8 cellular contexts compared by ENCODE assay signal in the genomic region with DNA sequence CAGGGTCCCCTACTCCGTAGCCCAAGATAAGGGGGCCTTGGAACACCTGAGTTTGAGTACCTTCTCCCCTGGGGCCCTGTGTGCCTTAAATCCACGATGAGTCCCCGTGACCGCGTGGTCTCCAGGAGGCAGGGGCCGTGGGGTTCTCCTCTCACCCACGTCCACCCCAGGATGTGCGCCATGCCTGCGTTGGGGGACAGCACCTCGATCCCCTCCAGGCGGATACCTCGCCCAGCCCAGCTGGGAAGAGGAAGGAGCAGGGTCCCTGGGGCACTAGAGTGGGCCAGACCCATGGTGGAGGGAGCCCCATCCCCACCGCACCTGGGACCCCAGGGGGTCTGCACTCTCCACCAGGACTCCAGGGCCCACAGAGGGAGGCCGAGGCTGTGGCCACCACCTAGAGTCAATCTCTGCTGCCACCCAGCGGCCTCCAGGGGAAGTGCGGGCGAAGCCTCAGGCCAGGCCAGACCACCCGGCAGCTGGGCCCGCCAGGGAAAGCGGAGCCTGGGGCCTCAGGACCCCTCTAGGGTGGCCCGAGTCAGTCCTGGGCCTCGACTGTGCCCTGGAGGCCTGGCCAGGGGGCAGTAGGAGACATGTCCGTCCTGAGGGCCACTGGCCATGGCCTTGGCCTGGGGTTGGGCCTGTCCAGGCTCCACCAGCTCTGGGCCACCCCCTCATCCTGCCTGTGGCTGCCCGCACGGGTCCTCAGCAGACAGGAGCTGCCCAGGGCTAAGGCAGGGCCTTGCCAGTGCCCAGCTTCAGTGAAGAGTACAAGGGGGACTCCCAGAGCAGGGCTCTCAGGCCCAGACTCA. TPM values are rescaled to one million over a fixed set of nuclear protein-coding genes. Genes with fewer than 3 reads are reported as not detected.
DNase-seq lines count a peak whose midpoint lies in the region; ATAC-seq and TF ChIP-seq lines count a peak whose summit lies in the region.

No MANE protein-coding gene starts in this region.

- H3K36me3 ChIP-seq in mucosa of descending colon (ENCODE audit: low read depth), result no peaks in the 10 kb centered on the region

- peak; percentile 59 for ATAC-seq in GM18511 (IDR thresholded peaks at IDR 0.05; ENCODE audit: unreplicated experiment)
- peak; percentile 98 for ATAC-seq in activated CD8-positive, alpha-beta T cell treated with anti-CD3 and anti-CD28 coated beads for 36 hours
- peak; percentile 82 for ATAC-seq in effector memory CD8-positive, alpha-beta T cell (replicated peaks)
- ATAC-seq in mucosa of descending colon, result peak; percentile 89
- ATAC-seq in HG03521 (IDR thresholded peaks at IDR 0.05; ENCODE audit: unreplicated experiment), result no peak

- DNase-seq in AG04450 (ENCODE audit: low read depth, low spot score) (no peak), NCI-H345 (lab: John Stamatoyannopoulos, UW) (peak; percentile 25), mucosa of descending colon (peak; percentile 66 to 80 (median 69))
- DNase-seq in activated CD8-positive, alpha-beta T cell treated with anti-CD3 and anti-CD28 coated beads for 36 hours, result peak; percentile 80
- DNase-seq in effector memory CD8-positive, alpha-beta T cell, result peak; percentile 70 to 74 (median 73)
- peak; percentile 35 to 61 for DNase-seq in stimulated activated CD8-positive, alpha-beta memory T cell treated with anti-CD3 and anti-CD28 coated beads, Interleukin-7, amount 100 ng/mL, for 1 hour (ENCODE audit: low read depth in 2 of 2)

- H3K27ac ChIP-seq in AG04450 (ENCODE audit: low read depth, low read length), result no peak overlapping the region

- no peaks in the 10 kb centered on the region for H3K9me3 Mint-ChIP-seq in activated CD8-positive, alpha-beta T cell treated with anti-CD3 and anti-CD28 coated beads for 36 hours
- H3K9me3 Mint-ChIP-seq in effector memory CD8-positive, alpha-beta T cell, result no peaks in the 10 kb centered on the region

- H3K4me1 ChIP-seq in mucosa of descending colon (ENCODE audit: low read depth), result no peaks in the 10 kb centered on the region

- no peaks in the 10 kb centered on the region for H3K27me3 Mint-ChIP-seq in activated CD8-positive, alpha-beta T cell treated with anti-CD3 and anti-CD28 coated beads for 36 hours
- peaks cover 0 to 25% of the 10 kb centered on the region in 2 donors for H3K27me3 Mint-ChIP-seq in effector memory CD8-positive, alpha-beta T cell

- H3K4me1 Mint-ChIP-seq in activated CD8-positive, alpha-beta T cell treated with anti-CD3 and anti-CD28 coated beads for 36 hours (ENCODE audit: low read depth), result no peaks in the 10 kb centered on the region
- H3K4me1 Mint-ChIP-seq in effector memory CD8-positive, alpha-beta T cell (ENCODE audit: low read depth in 2 of 2), result no peaks in the 10 kb centered on the region

- H3K4me3 ChIP-seq in AG04450 (ENCODE audit: low read depth, low read length), result no peak overlapping the region
- H3K4me3 ChIP-seq in mucosa of descending colon, result no peak overlapping the region

- no peak overlapping the region for H3K27ac Mint-ChIP-seq in activated CD8-positive, alpha-beta T cell treated with anti-CD3 and anti-CD28 coated beads for 36 hours
- no peak overlapping the region for H3K27ac Mint-ChIP-seq in effector memory CD8-positive, alpha-beta T cell

- H3K27me3 ChIP-seq in AG04450 (ENCODE audit: control insufficient read depth, insufficient read depth, low read length), result peaks cover 9% of the 10 kb centered on the region

- POLR2A ChIA-PET in AG04450 (lab: Yijun Ruan, JAX), result no interaction called here
- POLR2A ChIA-PET in activated CD8-positive, alpha-beta T cell treated with anti-CD3 and anti-CD28 coated beads for 36 hours (lab: Charles Lee), result interaction anchor here (1.6 kb wide), 1 partner anchor 276 kb away, joined by 3 read pairs; no protein-coding TSS in a partner anchor

- H3K9me3 ChIP-seq in AG04450 (ENCODE audit: control insufficient read depth, insufficient read depth, low read length) (peaks cover 41% of the 10 kb centered on the region), mucosa of descending colon (no peaks in the 10 kb centered on the region)

- intact Hi-C loops in activated CD8-positive, alpha-beta T cell treated with anti-CD3 and anti-CD28 coated beads for 36 hours (cut with micrococcal nuclease), result no loop called here
- intact Hi-C loops in mucosa of descending colon (cut with DNase I, micrococcal nuclease), result loop anchor here in 1 of 2 donors (10.0 kb wide), 1 partner anchor 274 kb away; no protein-coding TSS in a partner anchor

- peak; percentile 77 for TF ChIP-seq CTCF in AG04450 (IDR thresholded peaks at IDR 0.05; ENCODE audit: low read depth, low read length)
- TF ChIP-seq CTCF in activated CD8-positive, alpha-beta T cell treated with anti-CD3 and anti-CD28 coated beads for 36 hours (IDR thresholded peaks at IDR 0.05), result peak; percentile 98
- peak; percentile 96 for TF ChIP-seq CTCF in mucosa of descending colon (IDR thresholded peaks at IDR 0.05)

- H3K4me3 Mint-ChIP-seq in activated CD8-positive, alpha-beta T cell treated with anti-CD3 and anti-CD28 coated beads for 36 hours, result no peak overlapping the region
- no peak overlapping the region for H3K4me3 Mint-ChIP-seq in effector memory CD8-positive, alpha-beta T cell

- no peaks in the 10 kb centered on the region for H3K36me3 Mint-ChIP-seq in activated CD8-positive, alpha-beta T cell treated with anti-CD3 and anti-CD28 coated beads for 36 hours (ENCODE audit: low read depth)
- H3K36me3 Mint-ChIP-seq in effector memory CD8-positive, alpha-beta T cell (ENCODE audit: insufficient read depth), result no peaks in the 10 kb centered on the region

- CTCF ChIA-PET in AG04450 (lab: Charles Lee), result interaction anchor here (0.8 to 1.8 kb wide), 7 partner anchors 10 to 498 kb away, joined by 3 to 14 read pairs (median 4); no protein-coding TSS in a partner anchor
- CTCF ChIA-PET in activated CD8-positive, alpha-beta T cell treated with anti-CD3 and anti-CD28 coated beads for 36 hours (lab: Charles Lee), result interaction anchor here (0.7 to 1.8 kb wide), 19 partner anchors 11 to 513 kb away, joined by 3 to 18 read pairs (median 3); no protein-coding TSS in a partner anchor

RNA-seq across cellular contexts. Expression of gene FAM53A, which starts 55.0 kb away (rescaled TPM):
- polyA plus RNA-seq in AG04450 (2011; rRNA removed), result 1.1 TPM in 2 replicates
- polyA minus RNA-seq in AG04450 (2011; rRNA and poly(A)+ RNA removed), result 1.3 and 1.8 TPM in 2 replicates
- 1 to 10 TPM; 1.2 to 1.8 TPM for total RNA-seq in activated CD8-positive, alpha-beta T cell treated with anti-CD3 and anti-CD28 coated beads for 36 hours
- total RNA-seq in mucosa of descending colon, result 1 to 10 TPM in 2 of 3 donors, under 1 TPM in 1; 0.65 to 1.8 (median 1.4) TPM
